ENCODE assay signal across 20 cellular contexts in the genomic region with DNA sequence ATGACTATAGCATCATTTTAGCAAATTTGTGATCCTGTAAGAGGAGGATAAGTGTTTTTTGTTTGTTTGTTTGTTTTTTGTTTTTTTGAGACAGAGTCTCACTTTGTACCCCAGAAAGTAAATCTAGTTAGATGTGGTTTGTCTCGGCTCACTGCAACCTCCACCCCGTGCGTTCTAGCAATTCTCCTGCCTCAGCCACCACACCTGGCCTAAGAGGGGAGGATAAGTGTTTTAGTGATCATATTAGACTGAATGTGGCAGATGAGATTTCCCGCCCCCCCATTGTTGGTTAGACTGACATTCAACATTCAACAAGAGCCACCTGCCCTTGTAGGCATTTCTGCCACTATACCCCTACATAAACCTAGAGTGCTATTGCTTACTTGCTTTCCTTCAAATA.
DNase-seq lines count a peak whose midpoint lies in the region; ATAC-seq lines count a peak whose summit lies in the region.
"Had no signal": no experiment of that assay in that cellular context is flagged by ENCODE, and none has a peak within 500 bp of the region (broad histone marks: within the 10 kb centered on the region; RNA-seq: fewer than 3 reads in every experiment).

No MANE protein-coding gene starts in this region.

- no peak for ATAC-seq in CD4-positive, CD25-positive, alpha-beta regulatory T cell (ENCODE audit: low read depth in 2 of 2)
- ATAC-seq in GM18907 (IDR thresholded peaks at IDR 0.05; ENCODE audit: unreplicated experiment) (peak; percentile 56), HG03108 (IDR thresholded peaks at IDR 0.05; ENCODE audit: unreplicated experiment) (peak; percentile 69), T-helper 17 cell (no peak)
- ATAC-seq in naive thymus-derived CD8-positive, alpha-beta T cell = no peak
- ATAC-seq: SK-N-SH treated with all-trans-retinoic acid at 6 μM for 48 hours had no signal

- POLR2A ChIA-PET in naive thymus-derived CD8-positive, alpha-beta T cell (lab: Charles Lee) = no interaction called here

- H3K27ac Mint-ChIP-seq in CD4-positive, CD25-positive, alpha-beta regulatory T cell = peak overlapping the region in 2 of 3 donors; percentile 59 to 61
- H3K27ac Mint-ChIP-seq in T-helper 17 cell = peak overlapping the region; percentile 5
- H3K27ac Mint-ChIP-seq in naive thymus-derived CD8-positive, alpha-beta T cell = peak overlapping the region in 3 of 10 donors; percentile 9 to 56 (median 46)

- no peak for DNase-seq in CD4-positive, CD25-positive, alpha-beta regulatory T cell
- DNase-seq in T-helper 17 cell (no peak), NCI-H748 (lab: John Stamatoyannopoulos, UW; ENCODE audit: unreplicated experiment) (no peak), mesenteric fat pad (ENCODE audit: low spot score) (no peak), DMS153 treated with DMSO at 0.1 percent for 48 hours (lab: John Stamatoyannopoulos, UW; ENCODE audit: unreplicated experiment) (no peak)
- DNase-seq in naive thymus-derived CD8-positive, alpha-beta T cell = no peak
- DNase-seq: COR-L47, DMS79 treated with DMSO at 0.1 percent for 48 hours, H7, Kasumi-1, NCI-H1694, NCI-H2081 treated with DMSO at 0.1 percent for 48 hours, NCI-H2227 treated with DMSO at 0.1 percent for 48 hours, NCI-H524, NCI-H82, Peyer's patch had no signal

- peaks cover 0 to 4% (median 0%) of the 10 kb centered on the region in 7 donors for H3K9me3 Mint-ChIP-seq in CD4-positive, CD25-positive, alpha-beta regulatory T cell
- H3K9me3 Mint-ChIP-seq in naive thymus-derived CD8-positive, alpha-beta T cell = peaks cover 0 to 2% (median 0%) of the 10 kb centered on the region in 9 donors

- H3K4me1 ChIP-seq in CD4-positive, CD25-positive, alpha-beta regulatory T cell (ENCODE audit: control insufficient read depth, insufficient read depth, low read length, poor library complexity, severe bottlenecking) = no peaks in the 10 kb centered on the region
- H3K4me1 ChIP-seq: Peyer's patch had no signal

- no peak overlapping the region for H3K27ac ChIP-seq in CD4-positive, CD25-positive, alpha-beta regulatory T cell (ENCODE audit: insufficient read depth, low read length, poor library complexity, severe bottlenecking)
- H3K27ac ChIP-seq: C4-2B, Peyer's patch had no signal

- H3K4me1 Mint-ChIP-seq in CD4-positive, CD25-positive, alpha-beta regulatory T cell = peaks cover 15 to 22% (median 15%) of the 10 kb centered on the region in 4 donors
- H3K4me1 Mint-ChIP-seq in T-helper 17 cell = peaks cover 12% of the 10 kb centered on the region
- H3K4me1 Mint-ChIP-seq in naive thymus-derived CD8-positive, alpha-beta T cell = peaks cover 8 to 16% (median 10%) of the 10 kb centered on the region in 4 donors

- no peaks in the 10 kb centered on the region for H3K27me3 ChIP-seq in CD4-positive, CD25-positive, alpha-beta regulatory T cell (ENCODE audit: control insufficient read depth, insufficient read depth, low read length)
- H3K27me3 ChIP-seq: Peyer's patch had no signal

- no peaks in the 10 kb centered on the region for H3K9me3 ChIP-seq in CD4-positive, CD25-positive, alpha-beta regulatory T cell (ENCODE audit: control insufficient read depth in 2 of 2, low read length in 2 of 2)
- H3K9me3 ChIP-seq in T-helper 17 cell (ENCODE audit: control insufficient read depth, low read length, poor library complexity, severe bottlenecking) = no peaks in the 10 kb centered on the region
- H3K9me3 ChIP-seq: Peyer's patch had no signal

- no peaks in the 10 kb centered on the region for H3K27me3 Mint-ChIP-seq in CD4-positive, CD25-positive, alpha-beta regulatory T cell
- no peaks in the 10 kb centered on the region for H3K27me3 Mint-ChIP-seq in T-helper 17 cell
- H3K27me3 Mint-ChIP-seq in naive thymus-derived CD8-positive, alpha-beta T cell = no peaks in the 10 kb centered on the region

- H3K36me3 ChIP-seq in CD4-positive, CD25-positive, alpha-beta regulatory T cell (ENCODE audit: control insufficient read depth, insufficient read depth, low read length) = peaks cover 2% of the 10 kb centered on the region
- H3K36me3 ChIP-seq: Peyer's patch had no signal

- H3K36me3 Mint-ChIP-seq in CD4-positive, CD25-positive, alpha-beta regulatory T cell = peaks cover 5% of the 10 kb centered on the region
- peaks cover 2% of the 10 kb centered on the region for H3K36me3 Mint-ChIP-seq in T-helper 17 cell (ENCODE audit: low read depth)
- H3K36me3 Mint-ChIP-seq in naive thymus-derived CD8-positive, alpha-beta T cell = peaks cover 6 to 21% (median 14%) of the 10 kb centered on the region in 3 donors

- H3K4me3 ChIP-seq in CD4-positive, CD25-positive, alpha-beta regulatory T cell (ENCODE audit: low read depth, low read length) = no peak overlapping the region
- H3K4me3 ChIP-seq: Peyer's patch had no signal

- no peak overlapping the region for H3K4me3 Mint-ChIP-seq in CD4-positive, CD25-positive, alpha-beta regulatory T cell
- no peak overlapping the region for H3K4me3 Mint-ChIP-seq in T-helper 17 cell
- H3K4me3 Mint-ChIP-seq in naive thymus-derived CD8-positive, alpha-beta T cell = no peak overlapping the region

Comparison
In these comparisons a context has a peak if more than half of its experiments do, and no peak if none do; other contexts are left out.
1. ATAC-seq: peak in GM18907 (single experiment) and HG03108 (single experiment); none in CD4-positive, CD25-positive, alpha-beta regulatory T cell (0 of 2), T-helper 17 cell (single experiment) and naive thymus-derived CD8-positive, alpha-beta T cell (0 of 2).